ENCODE assay signal across 8 cellular contexts in genomic region chr18:74147779-74148542, GRCh38. TPM values are rescaled to one million over a fixed set of nuclear protein-coding genes. Genes with fewer than 3 reads are reported as not detected.
DNase-seq lines count a peak whose midpoint lies in the region; ATAC-seq, FAIRE-seq and TF ChIP-seq lines count a peak whose summit lies in the region.

TSS of gene FBXO15 (minus strand) at chr18:74147834. CDS start at chr18:74147785, 49 bp downstream.
TSS of gene TIMM21 (plus strand) at chr18:74148523. CDS start at chr18:74148809, 286 bp downstream.

- TF ChIP-seq POLR2A in H1 (IDR thresholded peaks at IDR 0.05; ENCODE audit: control extremely low read depth in 1 of 2, low read depth in 2 of 2, low read length in 2 of 2): no peak

- H2AFZ ChIP-seq in H1 (ENCODE audit: low read length): peak within 1 kb of the TSS; percentile 99

- TF ChIP-seq CTCF in H1 (IDR thresholded peaks at IDR 0.05; ENCODE audit: control extremely low read depth in 1 of 3, insufficient read depth in 1 of 3, low read depth in 1 of 3, low read length in 3 of 3): no peak

- H3K14ac ChIP-seq in H1 (ENCODE audit: insufficient read length): peak within 1 kb of the TSS; percentile 7

- H3K4me1 ChIP-seq in H1 (replicated peaks in 1 of 4; ENCODE audit: control insufficient read depth in 3 of 4, insufficient read depth in 4 of 4, low read length in 3 of 4): peaks cover 0 to 6% (median 1%) of the 10 kb centered on the region in 4 experiments; a peak in 4 of 7 replicates

- no peaks in the 10 kb centered on the region for H3K36me3 Mint-ChIP-seq in memory B cell

- peak within 1 kb of the TSS; percentile 4; the same call in 1 of the 2 replicates for H2BK5ac ChIP-seq in H1 (ENCODE audit: low read depth, low read length)

- DNase-seq in Caki2 (ENCODE audit: low read depth) (peak; percentile 91), HUDEP-2 (lab: John Stamatoyannopoulos, UW; ENCODE audit: unreplicated experiment in 76 of 76) (peak; percentile 52 to 99 (median 97)), NOMO-1 treated with dmso at 0.1 percent for 144 hours (lab: John Stamatoyannopoulos, UW; ENCODE audit: unreplicated experiment) (peak; percentile 95), H1 (ENCODE audit: low read depth in 1 of 2, low spot score in 2 of 2) (peak; percentile 78 to 91), memory B cell (ENCODE audit: low spot score in 2 of 2) (peak; percentile 88 to 92)
- DNase-seq in activated CD8-positive, alpha-beta memory T cell treated with anti-CD3 and anti-CD28 coated beads, Interleukin-2, amount 50 U/mL, for 1 hour (ENCODE audit: extremely low read depth): peak; percentile 91
- peak; percentile 92 for DNase-seq in stimulated activated CD8-positive, alpha-beta memory T cell treated with anti-CD3 and anti-CD28 coated beads, Interleukin-12 subunit alpha, Interleukin-12 subunit beta, amount 100 ng/mL, for 1 hour (ENCODE audit: low read depth)

- H3K4me3 ChIP-seq in H1 (ENCODE audit: extremely low read depth in 1 of 4, insufficient read depth in 2 of 4, low read depth in 3 of 4, low read length in 4 of 4): peak within 1 kb of the TSS; percentile 77 to 100 (median 88)

- no peak within 1 kb of the TSS; the same call in 1 of the 2 replicates for H2BK12ac ChIP-seq in H1 (ENCODE audit: low read depth, low read length)

- no peaks in the 10 kb centered on the region for H3K9me3 ChIP-seq in H1 (ENCODE audit: insufficient read depth in 2 of 2, low read depth in 1 of 2, low read length in 1 of 2)

- in situ Hi-C loops in Caki2 (cut with HindIII; ENCODE audit: low pct_unique_long_range_greater_than_20kb, low sequenced_read_pairs): no loop called here

- ATAC-seq in GM21390 (IDR thresholded peaks at IDR 0.05; ENCODE audit: unreplicated experiment) (peak; percentile 89), memory B cell (ENCODE audit: low read depth) (peak; percentile 82)

- H3K9me3 Mint-ChIP-seq in memory B cell: no peaks in the 10 kb centered on the region

- CTCF ChIA-PET in H1 (lab: Charles Lee; ENCODE audit: partially characterized antibody): no interaction called here

- H3K4me3 Mint-ChIP-seq in memory B cell: peak within 1 kb of the TSS; percentile 94

- peaks cover 2% of the 10 kb centered on the region for H3K27me3 Mint-ChIP-seq in memory B cell

- H3K23me2 ChIP-seq in H1 (ENCODE audit: low read depth, low read length): peaks cover 11% of the 10 kb centered on the region; the same call in 1 of the 2 replicates

- H4K8ac ChIP-seq in H1 (ENCODE audit: extremely low read depth, insufficient read depth, low read length): peak within 1 kb of the TSS; percentile 31; the same call in 1 of the 2 replicates

- H2BK20ac ChIP-seq in H1 (ENCODE audit: low read length): no peak within 1 kb of the TSS

- H4K91ac ChIP-seq in H1 (replicated peaks; ENCODE audit: insufficient read length, low read length): peak within 1 kb of the TSS; percentile 7

- no peak within 1 kb of the TSS for H3K23ac ChIP-seq in H1 (ENCODE audit: insufficient read length)

- H3K9ac ChIP-seq in H1 (replicated peaks in 1 of 4; ENCODE audit: extremely low read depth in 1 of 4, low read depth in 3 of 4, low read length in 3 of 4): peak within 1 kb of the TSS; percentile 74 to 96 (median 78)

- peaks cover 0 to 5% (median 2%) of the 10 kb centered on the region in 4 experiments; a peak in 2 of 8 replicates for H3K36me3 ChIP-seq in H1 (ENCODE audit: control insufficient read depth in 2 of 4, insufficient read depth in 4 of 4, low read length in 3 of 4)

- H3K4me1 Mint-ChIP-seq in memory B cell: peaks cover 24% of the 10 kb centered on the region

- no peak within 1 kb of the TSS for H2BK15ac ChIP-seq in H1 (ENCODE audit: low read length)

- POLR2A ChIA-PET in H1 (lab: Charles Lee; ENCODE audit: partially characterized antibody): no interaction called here

- H2AK5ac ChIP-seq in H1 (ENCODE audit: low read depth, low read length): no peak within 1 kb of the TSS

- H3K4ac ChIP-seq in H1 (replicated peaks; ENCODE audit: insufficient read length, low read depth, low read length): peak within 1 kb of the TSS; percentile 82

- H3K79me2 ChIP-seq in H1 (ENCODE audit: control insufficient read depth in 1 of 2, insufficient read depth in 2 of 2, low read length in 2 of 2): peaks cover 14 to 45% of the 10 kb centered on the region in 2 experiments

- H3K56ac ChIP-seq in H1 (replicated peaks; ENCODE audit: insufficient read length, low read depth, low read length): peak within 1 kb of the TSS; percentile 79

- peak within 1 kb of the TSS; percentile 80 for H4K5ac ChIP-seq in H1 (ENCODE audit: insufficient read length, low read depth, low read length)

- peak within 1 kb of the TSS; percentile 91 for H3K18ac ChIP-seq in H1 (ENCODE audit: extremely low read depth, low read length)

- TF ChIP-seq EP300 in H1 (IDR thresholded peaks at IDR 0.05; ENCODE audit: borderline replicate concordance in 1 of 2, low read depth in 2 of 2, low read length in 2 of 2): peak in 1 of 2 experiments; percentile 2; a peak in 1 of 3 replicates

- peaks cover 13% of the 10 kb centered on the region for H3K79me1 ChIP-seq in H1 (ENCODE audit: low read depth, low read length)

- H3K4me2 ChIP-seq in H1 (ENCODE audit: insufficient read depth in 1 of 2, low read depth in 2 of 2, low read length in 2 of 2): peak within 1 kb of the TSS; percentile 82 to 85

- peak within 1 kb of the TSS; percentile 26 for H3K27ac ChIP-seq in H1 (ENCODE audit: low read depth, low read length)

- 1% methylated on average over 58 of the region's 58 CpGs; no CpG with 5 or more reads in 1 of the 2 experiments for whole genome bisulfite sequencing in H1 (ENCODE audit: extremely low coverage in 1 of 2, insufficient coverage in 1 of 2, insufficient read length in 1 of 2, insufficient replicate concordance in 2 of 2, low coverage in 1 of 2, low lambda C conversion rate in 2 of 2, missing lambda C conversion rate in 1 of 2), 2 experiments

- peak within 1 kb of the TSS; percentile 29 for H2BK120ac ChIP-seq in H1 (replicated peaks; ENCODE audit: low read depth, low read length)

- peak; percentile 84 for FAIRE-seq in H1 (lab: Jason Lieb, UNC)

- no peaks in the 10 kb centered on the region; a peak in 2 of 7 replicates for H3K27me3 ChIP-seq in H1 (replicated peaks in 1 of 4; ENCODE audit: control insufficient read depth in 3 of 4, extremely low read depth in 1 of 4, insufficient read depth in 3 of 4, low read length in 3 of 4)

- TF ChIP-seq RAD21 in H1 (IDR thresholded peaks at IDR 0.05 in 1 of 2, conservative IDR thresholded peaks at IDR 0.05 in 1 of 2; ENCODE audit: low read depth in 2 of 2, low read length in 2 of 2): no peak

- H3K27ac Mint-ChIP-seq in memory B cell: peak within 1 kb of the TSS; percentile 95

- H4K20me1 ChIP-seq in H1 (replicated peaks in 1 of 2; ENCODE audit: control insufficient read depth in 1 of 2, insufficient read depth in 2 of 2, low read length in 2 of 2): peaks cover 2 to 4% of the 10 kb centered on the region in 2 experiments

TF ChIP-seq in H1, 55 proteins besides CTCF, POLR2A, EP300 and RAD21 (continues in another document):
- TF ChIP-seq EGR1 (IDR thresholded peaks at IDR 0.05; ENCODE audit: borderline replicate concordance, low read depth, low read length) (peak; percentile 5; the same call in 1 of the 2 replicates), RBBP5 (IDR thresholded peaks at IDR 0.05; ENCODE audit: borderline replicate concordance, low read depth, low read length) (peak; percentile 35; the same call in 1 of the 2 replicates), SUZ12 (IDR thresholded peaks at IDR 0.05; ENCODE audit: low read length) (no peak), HDAC6 (IDR thresholded peaks at IDR 0.05; ENCODE audit: low read depth, low read length) (no peak), JUND (IDR thresholded peaks at IDR 0.05; ENCODE audit: low read length) (no peak), PHF8 (conservative IDR thresholded peaks at IDR 0.05; ENCODE audit: low read depth, low read length) (peak; percentile 33; the same call in 1 of the 2 replicates), BACH1 (IDR thresholded peaks at IDR 0.05; ENCODE audit: low read length) (peak; percentile 72; the same call in 1 of the 2 replicates), SRF (IDR thresholded peaks at IDR 0.05; ENCODE audit: low read depth, low read length) (peak; percentile 46; the same call in 1 of the 2 replicates), CREB1 (IDR thresholded peaks at IDR 0.05) (peak; percentile 94), CHD2 (IDR thresholded peaks at IDR 0.05; ENCODE audit: low read length) (0 out of 2 replicates have a peak, but pooled peaks have one; percentile 29), SIN3A (conservative IDR thresholded peaks at IDR 0.05 in 1 of 2, IDR thresholded peaks at IDR 0.05 in 1 of 2; ENCODE audit: low read depth in 1 of 2, low read length in 2 of 2) (peak in 1 of 2 experiments; percentile 94; a peak in 2 of 4 replicates), NANOG (IDR thresholded peaks at IDR 0.05; ENCODE audit: insufficient read depth, low read depth, low read length, poor library complexity, severe bottlenecking) (no peak), HDAC2 (IDR thresholded peaks at IDR 0.05; ENCODE audit: borderline replicate concordance in 1 of 2, low read depth in 2 of 2, low read length in 2 of 2) (peak; percentile 72 to 87), YY1 (IDR thresholded peaks at IDR 0.05; ENCODE audit: low read depth, low read length) (peak; percentile 82)

RNA-seq across cellular contexts. Expression of gene FBXO15, which starts in this region (rescaled TPM):
- total RNA-seq in Caki2 (2014; rRNA removed; shearing (Covaris generic); ENCODE audit: low replicate concordance): 0.10 and 2.0 TPM in 2 replicates
- total RNA-seq in H1 (2021; fragmentation: NEBNext Ultra II Directional; extraction: Animal tissue kit (Norgen Biotek cat#: 25700)): 0.46 and 0.84 TPM in 2 replicates
- 0.75 and 0.85 TPM in 2 replicates for polyA plus RNA-seq in H1 (2011; rRNA removed)
- 0.96 TPM for polyA plus RNA-seq in H1 (2011; cell fraction: cytosol; rRNA removed)
- polyA plus RNA-seq in H1 (2011; cell fraction: nucleus; rRNA removed): 1.2 TPM
- polyA plus RNA-seq in H1 (2012, experiment 1 of 2): 0.35 to 1.4 TPM (median 0.95 TPM) in 4 replicates
- polyA plus RNA-seq in H1 (2012, experiment 2 of 2): 0.56 TPM
- polyA plus RNA-seq in H1 (2013, experiment 1 of 2): 0.81 TPM
- polyA plus RNA-seq in H1 (2013, experiment 2 of 2): 0.98 TPM
- 0.73 and 2.5 TPM in 2 replicates for polyA minus RNA-seq in H1 (2011; rRNA and poly(A)+ RNA removed)
- not detected for polyA minus RNA-seq in H1 (2011; cell fraction: cytosol; rRNA and poly(A)+ RNA removed)
- polyA minus RNA-seq in H1 (2011; cell fraction: nucleus; rRNA and poly(A)+ RNA removed): 1.2 TPM

RNA-seq across cellular contexts. Expression of gene TIMM21, which starts in this region (rescaled TPM):
- total RNA-seq in Caki2 (2014; rRNA removed; shearing (Covaris generic); ENCODE audit: low replicate concordance): 15.5 and 31.9 TPM in 2 replicates
- 43.8 and 46.3 TPM in 2 replicates for total RNA-seq in H1 (2021; fragmentation: NEBNext Ultra II Directional; extraction: Animal tissue kit (Norgen Biotek cat#: 25700))
- 17.6 and 27.9 TPM in 2 replicates for polyA plus RNA-seq in H1 (2011; rRNA removed)
- 41.9 TPM for polyA plus RNA-seq in H1 (2011; cell fraction: cytosol; rRNA removed)
- polyA plus RNA-seq in H1 (2011; cell fraction: nucleus; rRNA removed): 21.7 TPM
- polyA plus RNA-seq in H1 (2012, experiment 1 of 2): 45.8 to 82.6 TPM (median 47.0 TPM) in 4 replicates
- 3.5 TPM for polyA plus RNA-seq in H1 (2012, experiment 2 of 2)
- 33.2 TPM for polyA plus RNA-seq in H1 (2013, experiment 1 of 2)
- 34.8 TPM for polyA plus RNA-seq in H1 (2013, experiment 2 of 2)
- 30.6 and 37.6 TPM in 2 replicates for polyA minus RNA-seq in H1 (2011; rRNA and poly(A)+ RNA removed)
- polyA minus RNA-seq in H1 (2011; cell fraction: cytosol; rRNA and poly(A)+ RNA removed): 16.1 TPM
- 14.3 TPM for polyA minus RNA-seq in H1 (2011; cell fraction: nucleus; rRNA and poly(A)+ RNA removed)

Comparison
In these comparisons a context has a peak if more than half of its experiments do, and no peak if none do; other contexts are left out.
1. Peak in every context shown above with its lines: DNase-seq, ATAC-seq, H3K4me3 ChIP-seq and H3K27ac ChIP-seq.